24 cellular contexts compared by ENCODE assay signal in the genomic region with DNA sequence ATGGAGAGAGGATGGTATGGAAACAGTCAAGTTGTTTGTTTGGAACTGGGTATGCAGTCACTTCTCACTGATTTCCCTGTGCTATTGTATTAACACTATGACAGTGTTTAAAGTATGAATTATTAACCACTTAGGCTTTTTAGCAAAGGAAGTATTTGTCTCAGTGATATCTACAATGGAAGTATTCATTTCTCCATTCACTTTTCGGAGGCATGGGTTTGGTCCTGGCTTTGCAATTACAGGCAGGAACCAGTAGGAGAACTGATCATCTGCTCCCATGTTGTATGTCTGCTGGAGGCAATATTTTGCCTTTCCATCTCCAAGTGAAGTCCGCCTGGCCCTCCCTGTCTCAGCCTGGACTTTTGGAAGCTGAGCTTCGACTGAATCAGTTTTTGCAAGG. TPM values are rescaled to one million over a fixed set of nuclear protein-coding genes. Genes with fewer than 3 reads are reported as not detected.
DNase-seq lines count a peak whose midpoint lies in the region; ATAC-seq and TF ChIP-seq lines count a peak whose summit lies in the region.
"Had no signal": no experiment of that assay in that cellular context is flagged by ENCODE, and none has a peak within 500 bp of the region (broad histone marks: within the 10 kb centered on the region; RNA-seq: fewer than 3 reads in every experiment).

No MANE protein-coding gene starts in this region.

- peaks cover 26% of the 10 kb centered on the region for H3K27me3 Mint-ChIP-seq in Caco-2 (ENCODE audit: insufficient read depth, unreplicated experiment)

- H3K4me1 ChIP-seq in Caco-2: no peaks in the 10 kb centered on the region

- POLR2A ChIA-PET in Caco-2 (lab: Charles Lee): no interaction called here

- in situ Hi-C loops in astrocyte of the spinal cord (cut with HindIII; ENCODE audit: low sequenced_read_pairs): no loop called here

- no peaks in the 10 kb centered on the region for H3K4me1 Mint-ChIP-seq in Caco-2 (ENCODE audit: low read depth, unreplicated experiment)
- H3K4me1 Mint-ChIP-seq: activated CD4-positive, alpha-beta T cell treated with anti-CD3 and anti-CD28 coated beads for 36 hours; nephron progenitor cell had no signal

- H3K4me3 ChIP-seq in Caco-2 (ENCODE audit: low read depth, low read length) (no peak overlapping the region), astrocyte of the spinal cord (ENCODE audit: low read depth, low read length) (no peak overlapping the region)
- H3K4me3 ChIP-seq: esophagus squamous epithelium, hepatocyte, SJSA1, upper lobe of left lung had no signal

- no peaks in the 10 kb centered on the region for H3K36me3 ChIP-seq in Caco-2 (ENCODE audit: control insufficient read depth, insufficient read depth, low read length)
- H3K36me3 ChIP-seq: esophagus squamous epithelium, upper lobe of left lung had no signal

- no peaks in the 10 kb centered on the region for H3K9me3 Mint-ChIP-seq in Caco-2 (ENCODE audit: unreplicated experiment)
- H3K9me3 Mint-ChIP-seq: nephron progenitor cell had no signal

- H3K27me3 ChIP-seq in Caco-2 (replicated peaks; ENCODE audit: control insufficient read depth, insufficient read depth, low read length): no peaks in the 10 kb centered on the region
- H3K27me3 ChIP-seq: SJSA1, upper lobe of left lung had no signal

- no peak for DNase-seq in Caco-2
- DNase-seq in HuH-7.5 (ENCODE audit: low spot score): peak; percentile 22
- DNase-seq in astrocyte of the spinal cord (ENCODE audit: low read depth, low spot score): no peak
- peak; percentile 28 for DNase-seq in iPS-NIHi7 (ENCODE audit: extremely low spot score)
- no peak for DNase-seq in activated T-cell treated with anti-CD3 and anti-CD28 coated beads for 4 hours
- no peak for DNase-seq in glomerular visceral epithelial cell (ENCODE audit: extremely low spot score)
- no peak for DNase-seq in cerebellar nuclear complex (lab: John Stamatoyannopoulos, UW)
- DNase-seq: activated CD4-positive, alpha-beta T cell treated with anti-CD3 and anti-CD28 coated beads for 36 hours; activated CD8-positive, alpha-beta memory T cell treated with anti-CD3 and anti-CD28 coated beads, Interleukin-2, amount 50 U/mL, for 48 hours; activated naive CD4-positive, alpha-beta T cell; anterior cingulate cortex; C1 segment of cervical spinal cord; DMS79 treated with DMSO at 0.1 percent for 48 hours; esophagus squamous epithelium; mesenchymal stem cell; NCI-H187; NCI-H446; nephron progenitor cell; stimulated activated naive CD4-positive, alpha-beta T cell treated with Interleukin-2 at 50 U/mL for 16 hours; T1000; upper lobe of left lung had no signal

- H3K27ac Mint-ChIP-seq in Caco-2 (ENCODE audit: unreplicated experiment): no peak overlapping the region
- H3K27ac Mint-ChIP-seq: activated CD4-positive, alpha-beta T cell treated with anti-CD3 and anti-CD28 coated beads for 36 hours; nephron progenitor cell had no signal

- ATAC-seq in GM18517 (IDR thresholded peaks at IDR 0.05; ENCODE audit: unreplicated experiment): no peak
- ATAC-seq: activated CD4-positive, alpha-beta T cell treated with anti-CD3 and anti-CD28 coated beads for 36 hours had no signal

- intact Hi-C loops in Caco-2 (cut with micrococcal nuclease; ENCODE audit: unreplicated experiment): loop anchor here (2.0 to 10.0 kb wide), 3 partner anchors 63 to 671 kb away; no protein-coding TSS in a partner anchor

- H3K4me3 Mint-ChIP-seq in Caco-2 (ENCODE audit: unreplicated experiment): no peak overlapping the region
- H3K4me3 Mint-ChIP-seq: activated CD4-positive, alpha-beta T cell treated with anti-CD3 and anti-CD28 coated beads for 36 hours; nephron progenitor cell had no signal

- TF ChIP-seq CTCF in Caco-2 (IDR thresholded peaks at IDR 0.05; ENCODE audit: insufficient read depth in 1 of 2, low read depth in 1 of 2, low read length in 1 of 2, severe bottlenecking in 1 of 2, unreplicated experiment in 1 of 2) (peak; percentile 0 to 27), astrocyte of the spinal cord (IDR thresholded peaks at IDR 0.05; ENCODE audit: low read depth, low read length) (peak; percentile 36)

- BruUV-seq in Caco-2 (replicated peaks; lab: Mats Ljungman, UMichigan): no TSS peak

- CTCF ChIA-PET in Caco-2 (lab: Charles Lee): no interaction called here

- no peaks in the 10 kb centered on the region for H3K9me3 ChIP-seq in Caco-2
- H3K9me3 ChIP-seq: esophagus squamous epithelium, SJSA1, upper lobe of left lung had no signal

- H3K36me3 Mint-ChIP-seq in Caco-2 (ENCODE audit: insufficient read depth, unreplicated experiment): no peaks in the 10 kb centered on the region

RNA-seq across cellular contexts. Expression of gene EXOC2, which starts 30.6 kb away (rescaled TPM):
- total RNA-seq in Caco-2 (2022): 19.8 and 21.4 TPM in 2 replicates

Comparison
In these comparisons a context has a peak if more than half of its experiments do, and no peak if none do; other contexts are left out.
1. DNase-seq: peak in HuH-7.5 (single experiment) and iPS-NIHi7 (single experiment); none in Caco-2 (0 of 2), astrocyte of the spinal cord (single experiment), activated T-cell treated with anti-CD3 and anti-CD28 coated beads for 4 hours (single experiment), glomerular visceral epithelial cell (single experiment) and cerebellar nuclear complex (0 of 2).